Comparison of ENCODE assay signal across 19 cellular contexts in the genomic region with DNA sequence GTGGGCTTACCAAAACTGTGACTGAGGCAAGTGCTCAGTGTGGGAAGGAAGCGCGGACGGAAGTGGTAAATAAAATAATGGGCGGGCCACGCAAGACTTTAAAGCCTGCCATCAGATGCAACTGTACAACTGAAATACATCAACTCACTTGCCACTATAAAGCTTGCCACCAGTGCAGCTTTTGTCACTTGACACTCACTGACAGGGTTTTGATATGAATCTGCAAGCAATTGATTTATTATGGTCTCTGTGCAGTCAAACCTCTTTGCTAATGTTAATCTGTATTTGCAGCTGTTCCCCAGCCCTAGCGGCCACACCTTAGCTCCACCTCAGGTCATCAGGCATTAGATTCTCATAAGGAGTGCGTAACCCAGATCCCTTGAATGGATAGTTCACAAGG.
"Had no signal": no experiment of that assay in that cellular context is flagged by ENCODE, and none has a peak within 500 bp of the region (broad histone marks: within the 10 kb centered on the region; RNA-seq: fewer than 3 reads in every experiment).

No MANE protein-coding gene starts in this region.

- H3K9me3 Mint-ChIP-seq: activated naive CD4-positive, alpha-beta T cell treated with anti-CD3 and anti-CD28 coated beads, Interleukin-2, amount 50 U/mL, for 72 hours; activated T-helper 2 cell treated with anti-CD3 and anti-CD28 coated beads, Interferon-gamma antibody, Interleukin-2, Interleukin-4, amounts not matched to agents 10 μg/mL and 5 μg/mL and 100 μg/mL, durations not matched to agents 14 hours and 24 hours and 36 hours; naive thymus-derived CD4-positive, alpha-beta T cell; neural progenitor cell; T-helper 2 cell treated with Interferon-gamma antibody and Interleukin-4, amounts not matched to agents 5 μg/mL and 100 μg/mL, for 36 hours had no signal

- H3K27me3 ChIP-seq: cardiac muscle cell, esophagus squamous epithelium, neural progenitor cell, tibial artery, uterus had no signal

- H3K9me3 ChIP-seq: esophagus squamous epithelium, tibial artery, uterus had no signal

- H3K36me3 Mint-ChIP-seq: immature natural killer cell, neural progenitor cell had no signal

- DNase-seq: activated T-cell treated with anti-CD3 and anti-CD28 coated beads for 4 hours; amniotic stem cell; dermis blood vessel endothelial cell; effector memory CD4-positive, alpha-beta T cell; esophagus squamous epithelium; immature natural killer cell; mesendoderm; naive thymus-derived CD4-positive, alpha-beta T cell; stimulated activated CD8-positive, alpha-beta memory T cell treated with anti-CD3 and anti-CD28 coated beads, Interleukin-4, amount 100 ng/mL, for 48 hours; stimulated activated naive CD4-positive, alpha-beta T cell treated with Interleukin-2 at 50 U/mL for 16 hours; SW 1271; tibial artery; uterus had no signal

- H3K4me3 ChIP-seq: cardiac muscle cell, esophagus squamous epithelium, neural progenitor cell, tibial artery, uterus had no signal

- H2AFZ ChIP-seq: neural progenitor cell had no signal

- H3K36me3 ChIP-seq: neural progenitor cell, tibial artery, uterus had no signal

- H3K27me3 Mint-ChIP-seq: naive thymus-derived CD4-positive, alpha-beta T cell; progenitor cell of endocrine pancreas had no signal

- H3K4me3 Mint-ChIP-seq: neural progenitor cell; T-helper 2 cell treated with Interferon-gamma antibody and Interleukin-4, amounts not matched to agents 5 μg/mL and 100 μg/mL, for 36 hours had no signal

- H3K27ac Mint-ChIP-seq: activated naive CD4-positive, alpha-beta T cell treated with anti-CD3 and anti-CD28 coated beads, Interleukin-2, amount 50 U/mL, for 72 hours; activated T-helper 2 cell treated with anti-CD3 and anti-CD28 coated beads, Interferon-gamma antibody, Interleukin-2, Interleukin-4, amounts not matched to agents 10 μg/mL and 5 μg/mL and 100 μg/mL, durations not matched to agents 14 hours and 24 hours and 36 hours; neural progenitor cell; progenitor cell of endocrine pancreas; T-helper 2 cell treated with Interferon-gamma antibody and Interleukin-4, amounts not matched to agents 5 μg/mL and 100 μg/mL, for 36 hours had no signal

- H3K9ac ChIP-seq: neural progenitor cell had no signal

- H3K4me2 ChIP-seq: neural progenitor cell had no signal

- ATAC-seq: activated naive CD4-positive, alpha-beta T cell treated with anti-CD3 and anti-CD28 coated beads, Interleukin-2, amount 50 U/mL, for 72 hours; naive thymus-derived CD4-positive, alpha-beta T cell had no signal

- H3K27ac ChIP-seq: cardiac muscle cell, esophagus squamous epithelium, neural progenitor cell, tibial artery, uterus had no signal

- H3K4me1 ChIP-seq: neural progenitor cell, uterus had no signal
